Comparison of ENCODE assay signal across 19 cellular contexts in genomic region chr10:132224343-132225072, GRCh38. TPM values are rescaled to one million over a fixed set of nuclear protein-coding genes. Genes with fewer than 3 reads are reported as not detected.
DNase-seq lines count a peak whose midpoint lies in the region; ATAC-seq, FAIRE-seq and TF ChIP-seq lines count a peak whose summit lies in the region.
"Had no signal": no experiment of that assay in that cellular context is flagged by ENCODE, and none has a peak within 500 bp of the region (broad histone marks: within the 10 kb centered on the region; RNA-seq: fewer than 3 reads in every experiment).

No MANE protein-coding gene starts in this region.

- no peaks in the 10 kb centered on the region; the same call in 1 of the 2 replicates for H4K20me1 ChIP-seq in K562 (replicated peaks; ENCODE audit: control insufficient read depth, insufficient read depth, low read length)
- no peaks in the 10 kb centered on the region for H4K20me1 ChIP-seq in HepG2 (ENCODE audit: insufficient read depth, low read length)

- no peak overlapping the region for H3K27ac ChIP-seq in right cardiac atrium (ENCODE audit: low read length)
- H3K27ac ChIP-seq in K562 (ENCODE audit: extremely low read depth, low read depth, low read length) = no peak overlapping the region
- no peak overlapping the region for H3K27ac ChIP-seq in kidney (ENCODE audit: low read depth in 2 of 2, low read length in 2 of 2)
- H3K27ac ChIP-seq in HepG2 (ENCODE audit: extremely low read length, insufficient read depth, low read length) = no peak overlapping the region
- H3K27ac ChIP-seq: C4-2B, GM23248, HL-60 had no signal

- H3K4me2 ChIP-seq in K562 (ENCODE audit: insufficient read depth, low read length) (no peak overlapping the region), HepG2 (ENCODE audit: low read depth, low read length) (no peak overlapping the region)

- CTCF ChIA-PET in K562 (lab: Yijun Ruan, JAX; ENCODE audit: low intra/inter-chr PET ratio) (interaction anchor here (1.4 kb wide), 1 partner anchor 229 kb away, joined by 14 read pairs; no protein-coding TSS in a partner anchor), GM10248 (lab: Yijun Ruan, JAX) (interaction anchor here (3.1 kb wide), 1 partner anchor 128 kb away, joined by 9 read pairs; no protein-coding TSS in a partner anchor), HepG2 (lab: Yijun Ruan, JAX; ENCODE audit: low intra/inter-chr PET ratio, low total read pairs) (interaction anchor here (2.8 kb wide), 1 partner anchor 128 kb away, joined by 50 read pairs; no protein-coding TSS in a partner anchor)

- FAIRE-seq in K562 (lab: Jason Lieb, UNC) (no peak), kidney (lab: Jason Lieb, UNC) (no peak), HepG2 (lab: Jason Lieb, UNC) (no peak)
- FAIRE-seq: A204.1, D721Med, H54 had no signal

- peak in 2 of 3 donors; percentile 33 to 46 for DNase-seq in right cardiac atrium
- DNase-seq in Right ventricle myocardium superior = no peak
- DNase-seq in K562 (ENCODE audit: extremely low read depth in 1 of 4, low spot score in 3 of 4) = peak in 1 of 4 experiments; percentile 11
- DNase-seq in kidney = peak; percentile 73
- no peak for DNase-seq in GM10248 (ENCODE audit: extremely low spot score)
- no peak for DNase-seq in stimulated activated CD4-positive, alpha-beta T cell treated with anti-CD3 and anti-CD28 coated beads, Interleukin-12 subunit alpha, Interleukin-12 subunit beta, amount 100 ng/mL, for 4 hours
- no peak for DNase-seq in HepG2 (ENCODE audit: low spot score)
- DNase-seq: BE2C; CD8-positive, alpha-beta T cell; COR-L47; DMS153; DND-41; GDM1; GM23248 had no signal

- in situ Hi-C loops in K562 (cut with MboI) = loop anchor here (5.0 to 10.0 kb wide), 3 partner anchors 123 to 410 kb away; no protein-coding TSS in a partner anchor
- in situ Hi-C loops in HepG2 (cut with HindIII; ENCODE audit: extremely low pct_ligation_motif_present, low pct_unique_long_range_greater_than_20kb) = loop anchor here (5.0 kb wide), 2 partner anchors 123 to 228 kb away; no protein-coding TSS in a partner anchor

- TF ChIP-seq POLR2A in K562 (conservative IDR thresholded peaks at IDR 0.05) (no peak), HepG2 (IDR thresholded peaks at IDR 0.05; ENCODE audit: insufficient read depth in 1 of 2, low read depth in 2 of 2, low read length in 2 of 2) (no peak)

- no peaks in the 10 kb centered on the region for H3K36me3 ChIP-seq in K562 (ENCODE audit: control insufficient read depth, insufficient read depth, low read length)
- H3K36me3 ChIP-seq in kidney (ENCODE audit: control insufficient read depth in 1 of 2, insufficient read depth in 2 of 2, low read length in 2 of 2) = no peaks in the 10 kb centered on the region
- no peaks in the 10 kb centered on the region for H3K36me3 ChIP-seq in HepG2 (replicated peaks in 1 of 2; ENCODE audit: control insufficient read depth in 1 of 2, insufficient read depth in 2 of 2, low read length in 2 of 2)
- H3K36me3 ChIP-seq: BE2C had no signal

- no peak for TF ChIP-seq CTCF in K562 (IDR thresholded peaks at IDR 0.05 in 2 of 3, conservative IDR thresholded peaks at IDR 0.05 in 1 of 3; ENCODE audit: insufficient read depth in 2 of 3, low read depth in 1 of 3, low read length in 3 of 3)
- TF ChIP-seq CTCF in kidney (IDR thresholded peaks at IDR 0.05; ENCODE audit: borderline replicate concordance, extremely low read depth, insufficient read depth) = no peak
- TF ChIP-seq CTCF in GM10248 (IDR thresholded peaks at IDR 0.05; ENCODE audit: control extremely low read depth, extremely low read depth, low read depth, missing control alignments) = no peak
- TF ChIP-seq CTCF in HepG2 (CRISPR knock-in tag; IDR thresholded peaks at IDR 0.05) = no peak

- no peak for TF ChIP-seq EP300 in K562 (IDR thresholded peaks at IDR 0.05; ENCODE audit: low read length)
- no peak for TF ChIP-seq EP300 in HepG2 (IDR thresholded peaks at IDR 0.05; ENCODE audit: low read depth in 2 of 2, low read length in 2 of 2)
- TF ChIP-seq EP300 in HepG2 (CRISPR knock-in tag; IDR thresholded peaks at IDR 0.05; ENCODE audit: borderline replicate concordance) = no peak

- no peaks in the 10 kb centered on the region for H3K9me1 ChIP-seq in K562 (ENCODE audit: control insufficient read depth, insufficient read depth, low read length)

- H3K79me2 ChIP-seq in K562 (ENCODE audit: control insufficient read depth, insufficient read depth, low read length) (no peaks in the 10 kb centered on the region), HepG2 (ENCODE audit: insufficient read depth, low read length) (no peaks in the 10 kb centered on the region)

- H2AFZ ChIP-seq in K562 (ENCODE audit: low read depth, low read length) (no peak overlapping the region), HepG2 (ENCODE audit: low read length) (no peak overlapping the region)
- H2AFZ ChIP-seq: GM23248 had no signal

- no peak for TF ChIP-seq RAD21 in K562 (CRISPR knock-in tag; conservative IDR thresholded peaks at IDR 0.05 in 1 of 2, IDR thresholded peaks at IDR 0.05 in 1 of 2)
- TF ChIP-seq RAD21 in HepG2 (CRISPR knock-in tag; IDR thresholded peaks at IDR 0.05) = no peak

- H3K27me3 ChIP-seq in right cardiac atrium (ENCODE audit: control insufficient read depth, insufficient read depth) (no peaks in the 10 kb centered on the region), K562 (ENCODE audit: control insufficient read depth in 2 of 2, insufficient read depth in 2 of 2, low read length in 2 of 2) (peaks cover 0 to 26% of the 10 kb centered on the region in 2 experiments; a peak in 2 of 5 replicates), HepG2 (ENCODE audit: control insufficient read depth in 1 of 2, insufficient read depth in 2 of 2, low read length in 2 of 2) (no peaks in the 10 kb centered on the region)
- H3K27me3 ChIP-seq: BE2C had no signal

- 88% methylated on average over 20 of the region's 20 CpGs for WGBS in right cardiac atrium
- WGBS in K562 (ENCODE audit: insufficient coverage, low coverage, missing lambda C conversion rate) = 20% methylated on average over 11 of the region's 20 CpGs
- WGBS in HepG2 (ENCODE audit: low lambda C conversion rate) = 100% methylated on average over 4 of the region's 20 CpGs

- H3K4me1 ChIP-seq in right cardiac atrium (ENCODE audit: control insufficient read depth, insufficient read depth, low read length) (no peaks in the 10 kb centered on the region), K562 (replicated peaks in 1 of 2; ENCODE audit: control insufficient read depth in 2 of 2, insufficient read depth in 2 of 2, low read length in 2 of 2) (peaks cover 0 to 28% of the 10 kb centered on the region in 2 experiments; a peak in 2 of 5 replicates), kidney (ENCODE audit: control insufficient read depth in 1 of 2, insufficient read depth in 1 of 2, low read depth in 1 of 2, low read length in 2 of 2) (peaks cover 0 to 5% of the 10 kb centered on the region in 2 donors), HepG2 (ENCODE audit: insufficient read depth, low read length) (no peaks in the 10 kb centered on the region)
- H3K4me1 ChIP-seq: BE2C had no signal

- H3K9ac ChIP-seq in K562 (ENCODE audit: insufficient read depth in 1 of 2, low read depth in 2 of 2, low read length in 2 of 2) = no peak overlapping the region
- H3K9ac ChIP-seq in kidney (ENCODE audit: low read length in 2 of 2) = no peak overlapping the region
- H3K9ac ChIP-seq in HepG2 (ENCODE audit: insufficient read depth, low read depth, low read length) = no peak overlapping the region
- H3K9ac ChIP-seq: GM23248 had no signal

- BruUV-seq in K562 (replicated peaks; lab: Mats Ljungman, UMichigan) = no TSS peak
- no TSS peak for BruUV-seq in HepG2 (replicated peaks; lab: Mats Ljungman, UMichigan)

- intact Hi-C loops in right cardiac atrium (cut with DNase I) = loop anchor here in 3 of 4 donors (2.0 to 5.0 kb wide), 3 partner anchors 126 to 228 kb away; no protein-coding TSS in a partner anchor
- intact Hi-C loops in Right ventricle myocardium superior (cut with DNase I) = loop anchor here (5.0 kb wide), 1 partner anchor 228 kb away; no protein-coding TSS in a partner anchor
- intact Hi-C loops in K562 (cut with micrococcal nuclease) = no loop called here
- intact Hi-C loops in kidney (cut with DNase I) = loop anchor here (10.0 kb wide), 1 partner anchor 130 kb away; no protein-coding TSS in a partner anchor
- intact Hi-C loops in HepG2 (cut with micrococcal nuclease; ENCODE audit: unreplicated experiment) = no loop called here

- H3K9me3 ChIP-seq in right cardiac atrium (ENCODE audit: control insufficient read depth, low read length) (no peaks in the 10 kb centered on the region), K562 (replicated peaks; ENCODE audit: control insufficient read depth, insufficient read depth, low read depth, low read length) (no peaks in the 10 kb centered on the region), kidney (ENCODE audit: control insufficient read depth in 1 of 2, low read length in 2 of 2) (no peaks in the 10 kb centered on the region), HepG2 (ENCODE audit: low read length) (no peaks in the 10 kb centered on the region)
- H3K9me3 ChIP-seq: BE2C had no signal

- ATAC-seq in right cardiac atrium = no peak
- ATAC-seq in Right ventricle myocardium superior (ENCODE audit: poor library complexity) = no peak
- ATAC-seq in K562 = no peak
- no peak for ATAC-seq in HepG2
- ATAC-seq: CD8-positive, alpha-beta T cell had no signal

- POLR2A ChIA-PET in K562 (lab: Yijun Ruan, JAX) = interaction anchor here (0.5 to 0.6 kb wide), 3 partner anchors 130 to 215 kb away, joined by 3 read pairs; no protein-coding TSS in a partner anchor
- POLR2A ChIA-PET in GM10248 (lab: Yijun Ruan, JAX) = no interaction called here
- POLR2A ChIA-PET in HepG2 (lab: Yijun Ruan, JAX) = no interaction called here

- H3K4me3 ChIP-seq in right cardiac atrium (ENCODE audit: low read length) (no peak overlapping the region), K562 (no peak overlapping the region), kidney (ENCODE audit: low read length in 2 of 2) (no peak overlapping the region), HepG2 (replicated peaks in 1 of 3; ENCODE audit: insufficient read depth in 1 of 3, low read depth in 2 of 3, low read length in 3 of 3) (no peak overlapping the region)
- H3K4me3 ChIP-seq: GM23248 had no signal

RNA-seq across cellular contexts. Expression of gene DPYSL4, which starts 37.8 kb away (rescaled TPM):
- total RNA-seq in right cardiac atrium = 10 to 100 TPM in 1 of 4 donors, 1 to 10 TPM in 3; 1.9 to 13.8 (median 5.6) TPM
- 11.0 TPM for polyA plus RNA-seq in right cardiac atrium
- 31.7 TPM for total RNA-seq in Right ventricle myocardium superior
- 0.25 and 0.32 TPM in 2 replicates for total RNA-seq in K562 (2011; cell fraction: chromatin; rRNA removed; ENCODE audit: low replicate concordance)
- total RNA-seq in K562 (2011; cell fraction: nucleolus; rRNA removed) = 0.26 TPM in 1 of 2 replicates, not detected in the other
- 0.15 TPM in 1 of 2 replicates, not detected in the other for total RNA-seq in K562 (2011; cell fraction: nucleoplasm; rRNA removed)
- not detected in 2 replicates for total RNA-seq in K562 (2014; rRNA removed)
- total RNA-seq in K562 (2014; rRNA removed; fragmentation: Illumina TruSeq; extraction: Trizol) = not detected in 2 replicates
- not detected in 2 replicates for total RNA-seq in K562 (2015; rRNA removed; fragmentation: Illumina TruSeq; extraction: Trizol)
- total RNA-seq in K562 (2021) = 0.11 TPM in 1 of 2 replicates, not detected in the other
- polyA plus RNA-seq in K562 (2011; rRNA removed) = 0.03 TPM in 1 of 2 replicates, not detected in the other
- not detected in 2 replicates for polyA plus RNA-seq in K562 (2011; cell fraction: cytosol; rRNA removed)
- polyA plus RNA-seq in K562 (2011; cell fraction: nucleus; rRNA removed) = 0.08 and 0.40 TPM in 2 replicates
- polyA plus RNA-seq in K562 (2012) = 0.07 and 0.24 TPM in 2 replicates
- not detected in 2 replicates for polyA plus RNA-seq in K562 (2014; fragmentation: Illumina TruSeq; extraction: Trizol)
- not detected for polyA plus RNA-seq in K562 (2014; fragmentation: Nextera tagmentation; extraction: Ambion mirVana)
- polyA plus RNA-seq in K562 (2014; rRNA removed) = not detected in 2 replicates
- not detected in 2 replicates for polyA minus RNA-seq in K562 (2011; rRNA and poly(A)+ RNA removed)
- not detected in 2 replicates for polyA minus RNA-seq in K562 (2011; cell fraction: cytosol; rRNA and poly(A)+ RNA removed)
- polyA minus RNA-seq in K562 (2011; cell fraction: nucleus; rRNA and poly(A)+ RNA removed) = 0.54 TPM in 1 of 2 replicates, not detected in the other
- total RNA-seq in kidney = 0.60 TPM
- not detected for polyA plus RNA-seq in kidney (ENCODE audit: insufficient read depth, low read depth, low replicate concordance)
- 0.38 and 0.84 TPM in 2 replicates for total RNA-seq in HepG2 (2016; rRNA removed; fragmentation: Illumina TruSeq; extraction: Trizol)
- total RNA-seq in HepG2 (2016; cell fraction: cytosol; rRNA removed; fragmentation: Illumina TruSeq; extraction: Trizol; ENCODE audit: low read depth) = 0.30 and 0.53 TPM in 2 replicates
- 0.28 and 0.67 TPM in 2 replicates for total RNA-seq in HepG2 (2016; cell fraction: insoluble cytoplasmic fraction; rRNA removed; fragmentation: Illumina TruSeq; extraction: Trizol)
- total RNA-seq in HepG2 (2016; cell fraction: membrane; rRNA removed; fragmentation: Illumina TruSeq; extraction: Trizol) = 0.65 and 0.72 TPM in 2 replicates
- 0.25 and 0.85 TPM in 2 replicates for total RNA-seq in HepG2 (2016; cell fraction: nucleus; rRNA removed; fragmentation: Illumina TruSeq; extraction: Trizol)
- polyA plus RNA-seq in HepG2 (2011; rRNA removed) = 1.2 and 2.1 TPM in 2 replicates
- 0.87 and 0.98 TPM in 2 replicates for polyA plus RNA-seq in HepG2 (2011; cell fraction: cytosol; rRNA removed)
- polyA plus RNA-seq in HepG2 (2011; cell fraction: nucleus; rRNA removed) = 6.5 and 9.7 TPM in 2 replicates
- 0.76 and 1.7 TPM in 2 replicates for polyA plus RNA-seq in HepG2 (2012)
- polyA plus RNA-seq in HepG2 (2016; cell fraction: cytosol; fragmentation: Illumina TruSeq; extraction: Trizol; ENCODE audit: low read depth) = 0.43 and 0.57 TPM in 2 replicates
- 0.42 and 0.70 TPM in 2 replicates for polyA plus RNA-seq in HepG2 (2016; cell fraction: insoluble cytoplasmic fraction; fragmentation: Illumina TruSeq; extraction: Trizol; ENCODE audit: low read depth)
- polyA plus RNA-seq in HepG2 (2016; cell fraction: membrane; fragmentation: Illumina TruSeq; extraction: Trizol; ENCODE audit: low read depth) = 0.53 and 0.62 TPM in 2 replicates
- polyA plus RNA-seq in HepG2 (2016; cell fraction: nucleus; fragmentation: Illumina TruSeq; extraction: Trizol; ENCODE audit: insufficient read depth, low read depth) = 1.1 and 1.7 TPM in 2 replicates
- 0.07 and 2.3 TPM in 2 replicates for polyA minus RNA-seq in HepG2 (2011; rRNA and poly(A)+ RNA removed; ENCODE audit: low replicate concordance)
- 1.1 and 1.6 TPM in 2 replicates for polyA minus RNA-seq in HepG2 (2011; cell fraction: cytosol; rRNA and poly(A)+ RNA removed)
- 1.2 TPM in 2 replicates for polyA minus RNA-seq in HepG2 (2011; cell fraction: nucleus; rRNA and poly(A)+ RNA removed)

Comparison
In these comparisons a context has a peak if more than half of its experiments do, and no peak if none do; other contexts are left out.
1. DNase-seq: peak in right cardiac atrium (2 of 3) and kidney (single experiment); none in Right ventricle myocardium superior (single experiment), GM10248 (single experiment), stimulated activated CD4-positive, alpha-beta T cell treated with anti-CD3 and anti-CD28 coated beads, Interleukin-12 subunit alpha, Interleukin-12 subunit beta, amount 100 ng/mL, for 4 hours (single experiment) and HepG2 (single experiment).
2. intact Hi-C loops: an anchor here in right cardiac atrium (2.0 to 5.0 kb wide), Right ventricle myocardium superior (5.0 kb wide) and kidney (10.0 kb wide); none called in K562 and HepG2.